Comparison of ENCODE assay signal across 1 cellular context in the genomic region with DNA sequence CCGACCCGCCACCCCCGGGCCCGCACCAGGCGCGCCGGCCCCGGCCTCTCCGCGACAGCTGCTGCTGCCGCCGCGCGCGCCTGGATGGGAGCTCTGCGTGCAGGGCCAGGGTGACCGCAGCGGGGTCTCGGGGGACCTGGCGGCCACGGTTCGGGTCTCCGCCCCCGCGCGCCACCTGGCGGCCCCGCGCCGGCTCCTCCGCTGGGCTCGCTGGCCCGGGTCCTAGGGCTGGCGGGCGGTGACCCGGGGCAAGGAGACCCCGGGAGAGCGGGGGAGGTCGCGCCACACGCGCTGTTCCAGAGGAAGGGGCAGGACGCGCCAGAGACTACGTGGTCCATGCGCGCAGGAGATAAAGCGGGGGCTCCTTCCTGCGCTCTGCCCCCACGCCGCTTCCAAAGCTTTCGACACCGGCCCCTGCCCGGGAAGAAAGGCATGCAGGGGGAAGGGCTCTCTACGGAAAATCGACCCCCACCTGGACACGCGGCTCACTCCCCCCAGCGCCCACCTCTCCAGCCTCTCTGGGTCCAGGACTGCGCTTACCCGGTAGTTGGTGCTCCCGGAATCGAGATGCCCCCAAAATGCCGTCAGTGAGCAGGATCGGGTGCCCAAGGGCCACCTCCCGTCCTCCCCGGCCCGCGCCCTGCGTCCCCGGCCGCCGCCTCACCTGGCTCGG.
TF ChIP-seq lines count a peak whose summit lies in the region.

No MANE protein-coding gene starts in this region.

TF ChIP-seq in IMR-90, 13 proteins besides CTCF, POLR2A, EP300 and RAD21:
- 0 out of 2 replicates have a peak, but pooled peaks have one; percentile 72 for TF ChIP-seq CHD1 (IDR thresholded peaks at IDR 0.05; ENCODE audit: low read depth, low read length)
- 0 out of 2 replicates have a peak, but pooled peaks have one; percentile 10 for TF ChIP-seq MXI1 (IDR thresholded peaks at IDR 0.05; ENCODE audit: borderline replicate concordance, low read depth, low read length)
- no peak for TF ChIP-seq FOS (IDR thresholded peaks at IDR 0.05; ENCODE audit: low read depth, low read length)
- TF ChIP-seq SMC3 (IDR thresholded peaks at IDR 0.05; ENCODE audit: low read depth, low read length), result peak; percentile 20; the same call in 1 of the 2 replicates
